In the genomic region with DNA sequence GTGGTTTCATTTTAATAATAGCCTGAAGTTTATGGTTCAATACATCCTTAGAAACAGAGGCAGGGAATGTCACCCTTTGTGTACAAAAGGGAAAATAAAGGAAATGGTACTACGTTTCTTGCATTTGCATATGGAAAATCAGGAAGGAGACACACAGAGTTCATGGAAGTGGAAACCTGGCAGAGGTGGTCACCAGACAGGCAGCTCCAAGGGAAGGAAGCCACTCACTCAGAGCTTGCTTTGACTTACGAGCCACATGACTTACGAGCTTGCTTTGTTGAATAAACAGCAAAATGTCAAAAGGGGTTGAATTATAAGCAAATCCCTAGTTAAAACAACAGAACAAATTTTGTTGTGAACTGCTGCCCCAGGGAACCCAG, we compare ENCODE assay signal across 20 cellular contexts.
DNase-seq lines count a peak whose midpoint lies in the region; ATAC-seq and TF ChIP-seq lines count a peak whose summit lies in the region.
"Had no signal": no experiment of that assay in that cellular context is flagged by ENCODE, and none has a peak within 500 bp of the region (broad histone marks: within the 10 kb centered on the region; RNA-seq: fewer than 3 reads in every experiment).

No MANE protein-coding gene starts in this region.

- H3K9ac ChIP-seq in neural cell (ENCODE audit: low read length) = peak overlapping the region; percentile 7

- TF ChIP-seq CTCF in neural cell (IDR thresholded peaks at IDR 0.05; ENCODE audit: poor library complexity, severe bottlenecking) = no peak

- no peak for TF ChIP-seq EP300 in neural cell (conservative IDR thresholded peaks at IDR 0.05; ENCODE audit: poor library complexity, severe bottlenecking)

- H3K4me2 ChIP-seq in neural cell (ENCODE audit: low read length) = no peak overlapping the region

- no peaks in the 10 kb centered on the region for H3K9me2 ChIP-seq in neural cell (ENCODE audit: insufficient read depth, low read length)

- no peak overlapping the region for H2AFZ ChIP-seq in neural cell (ENCODE audit: low read depth, low read length)

- no peaks in the 10 kb centered on the region for H3K36me3 Mint-ChIP-seq in stimulated activated naive CD8-positive, alpha-beta T cell treated with anti-CD3 and anti-CD28 coated beads, Interleukin-15, Interleukin-2, amounts not matched to agents 100 ng/mL and 50 ng/mL, for 24 hours (ENCODE audit: low read depth)
- H3K36me3 Mint-ChIP-seq: CD14-positive monocyte had no signal

- H3K4me3 Mint-ChIP-seq in stimulated activated naive CD8-positive, alpha-beta T cell treated with anti-CD3 and anti-CD28 coated beads, Interleukin-15, Interleukin-2, amounts not matched to agents 100 ng/mL and 50 ng/mL, for 24 hours = no peak overlapping the region
- no peak overlapping the region for H3K4me3 Mint-ChIP-seq in stimulated activated naive CD8-positive, alpha-beta T cell treated with anti-CD3 and anti-CD28 coated beads, Interleukin-15, amount 100 ng/mL, for 72 hours
- H3K4me3 Mint-ChIP-seq: CD14-positive monocyte had no signal

- H3K27ac ChIP-seq in neural cell (ENCODE audit: low read length) = peak overlapping the region; percentile 56
- H3K27ac ChIP-seq: esophagus muscularis mucosa, left lung, ovary, SK-N-MC had no signal

- peak overlapping the region; percentile 62 for H3K27ac Mint-ChIP-seq in stimulated activated naive CD8-positive, alpha-beta T cell treated with anti-CD3 and anti-CD28 coated beads, Interleukin-15, Interleukin-2, amounts not matched to agents 100 ng/mL and 50 ng/mL, for 24 hours
- no peak overlapping the region for H3K27ac Mint-ChIP-seq in stimulated activated naive CD8-positive, alpha-beta T cell treated with anti-CD3 and anti-CD28 coated beads, Interleukin-15, amount 100 ng/mL, for 72 hours
- H3K27ac Mint-ChIP-seq: CD14-positive monocyte had no signal

- H3K4me3 ChIP-seq in neural cell (ENCODE audit: low read length) = peak overlapping the region; percentile 16
- H3K4me3 ChIP-seq: left lung, ovary, SK-N-MC had no signal

- H3K9me3 ChIP-seq in neural cell (ENCODE audit: low read length) = no peaks in the 10 kb centered on the region
- H3K9me3 ChIP-seq: esophagus muscularis mucosa, left lung, ovary had no signal

- no peak for TF ChIP-seq RAD21 in neural cell (conservative IDR thresholded peaks at IDR 0.05)

- no peaks in the 10 kb centered on the region for H4K20me1 ChIP-seq in neural cell (ENCODE audit: insufficient read depth)

- no peaks in the 10 kb centered on the region for H3K36me3 ChIP-seq in neural cell (ENCODE audit: insufficient read depth, low read length)
- H3K36me3 ChIP-seq: esophagus muscularis mucosa, left lung, ovary had no signal

- H3K4me1 Mint-ChIP-seq in stimulated activated naive CD8-positive, alpha-beta T cell treated with anti-CD3 and anti-CD28 coated beads, Interleukin-15, Interleukin-2, amounts not matched to agents 100 ng/mL and 50 ng/mL, for 24 hours (ENCODE audit: low read depth) = peaks cover 40% of the 10 kb centered on the region
- peaks cover 18% of the 10 kb centered on the region for H3K4me1 Mint-ChIP-seq in stimulated activated naive CD8-positive, alpha-beta T cell treated with anti-CD3 and anti-CD28 coated beads, Interleukin-15, amount 100 ng/mL, for 72 hours

- no peak for ATAC-seq in stimulated activated naive CD8-positive, alpha-beta T cell treated with anti-CD3 and anti-CD28 coated beads, Interleukin-15, amount 100 ng/mL, for 72 hours
- ATAC-seq: HCT116 had no signal

- in situ Hi-C loops in G401 (cut with HindIII; ENCODE audit: low sequenced_read_pairs) = no loop called here

- DNase-seq in stimulated activated naive CD8-positive, alpha-beta T cell treated with anti-CD3 and anti-CD28 coated beads, Interleukin-15, amount 100 ng/mL, for 72 hours = no peak
- DNase-seq in dermis microvascular lymphatic vessel endothelial cell (ENCODE audit: low read depth in 2 of 2) (peak; percentile 50 to 72), G401 (ENCODE audit: low spot score) (no peak), hypothalamus (lab: John Stamatoyannopoulos, UW) (no peak), midbrain (lab: John Stamatoyannopoulos, UW) (no peak), NCI-H524 treated with DMSO at 0.1 percent for 48 hours (lab: John Stamatoyannopoulos, UW) (no peak)
- DNase-seq: ACHN; activated effector memory CD4-positive, alpha-beta T cell treated with Interleukin-2 at 50 U/mL for 16 hours; central memory CD4-positive, alpha-beta T cell; left lung; NCI-H1436 treated with DMSO at 0.1 percent for 48 hours; NCI-H2171; NK-92 treated with Interleukin-12 subunit alpha and Interleukin-12 subunit beta, amount 100 ng/mL, for 24 hours; ovary had no signal

- H3K27me3 ChIP-seq in neural cell (ENCODE audit: insufficient read depth, low read depth, low read length) = no peaks in the 10 kb centered on the region
- H3K27me3 ChIP-seq: ovary had no signal

- no peaks in the 10 kb centered on the region for H3F3A ChIP-seq in neural cell (ENCODE audit: insufficient read depth, low read length, poor library complexity, severe bottlenecking)

- peaks cover 9% of the 10 kb centered on the region for H3K9me3 Mint-ChIP-seq in stimulated activated naive CD8-positive, alpha-beta T cell treated with anti-CD3 and anti-CD28 coated beads, Interleukin-15, Interleukin-2, amounts not matched to agents 100 ng/mL and 50 ng/mL, for 24 hours
- peaks cover 0 to 7% of the 10 kb centered on the region in 2 donors for H3K9me3 Mint-ChIP-seq in stimulated activated naive CD8-positive, alpha-beta T cell treated with anti-CD3 and anti-CD28 coated beads, Interleukin-15, amount 100 ng/mL, for 72 hours

- no peaks in the 10 kb centered on the region for H3K79me2 ChIP-seq in neural cell (replicated peaks; ENCODE audit: insufficient read depth, low read length)

- peaks cover 29% of the 10 kb centered on the region for H3K27me3 Mint-ChIP-seq in stimulated activated naive CD8-positive, alpha-beta T cell treated with anti-CD3 and anti-CD28 coated beads, Interleukin-15, Interleukin-2, amounts not matched to agents 100 ng/mL and 50 ng/mL, for 24 hours
- peaks cover 35% of the 10 kb centered on the region for H3K27me3 Mint-ChIP-seq in stimulated activated naive CD8-positive, alpha-beta T cell treated with anti-CD3 and anti-CD28 coated beads, Interleukin-15, amount 100 ng/mL, for 72 hours

TF ChIP-seq in neural cell, 6 proteins besides CTCF, POLR2A, EP300 and RAD21:
- TF ChIP-seq TAF1 (IDR thresholded peaks at IDR 0.05; ENCODE audit: low read depth) (no peak), POLR2AphosphoS5 (IDR thresholded peaks at IDR 0.05) (no peak), EZH2 (IDR thresholded peaks at IDR 0.05; ENCODE audit: borderline replicate concordance, insufficient read depth, low read length, poor library complexity, severe bottlenecking) (no peak), SMC3 (conservative IDR thresholded peaks at IDR 0.05; ENCODE audit: poor library complexity) (no peak), MXI1 (conservative IDR thresholded peaks at IDR 0.05; ENCODE audit: poor library complexity, severe bottlenecking) (no peak)
- TF ChIP-seq, protein P1, sequence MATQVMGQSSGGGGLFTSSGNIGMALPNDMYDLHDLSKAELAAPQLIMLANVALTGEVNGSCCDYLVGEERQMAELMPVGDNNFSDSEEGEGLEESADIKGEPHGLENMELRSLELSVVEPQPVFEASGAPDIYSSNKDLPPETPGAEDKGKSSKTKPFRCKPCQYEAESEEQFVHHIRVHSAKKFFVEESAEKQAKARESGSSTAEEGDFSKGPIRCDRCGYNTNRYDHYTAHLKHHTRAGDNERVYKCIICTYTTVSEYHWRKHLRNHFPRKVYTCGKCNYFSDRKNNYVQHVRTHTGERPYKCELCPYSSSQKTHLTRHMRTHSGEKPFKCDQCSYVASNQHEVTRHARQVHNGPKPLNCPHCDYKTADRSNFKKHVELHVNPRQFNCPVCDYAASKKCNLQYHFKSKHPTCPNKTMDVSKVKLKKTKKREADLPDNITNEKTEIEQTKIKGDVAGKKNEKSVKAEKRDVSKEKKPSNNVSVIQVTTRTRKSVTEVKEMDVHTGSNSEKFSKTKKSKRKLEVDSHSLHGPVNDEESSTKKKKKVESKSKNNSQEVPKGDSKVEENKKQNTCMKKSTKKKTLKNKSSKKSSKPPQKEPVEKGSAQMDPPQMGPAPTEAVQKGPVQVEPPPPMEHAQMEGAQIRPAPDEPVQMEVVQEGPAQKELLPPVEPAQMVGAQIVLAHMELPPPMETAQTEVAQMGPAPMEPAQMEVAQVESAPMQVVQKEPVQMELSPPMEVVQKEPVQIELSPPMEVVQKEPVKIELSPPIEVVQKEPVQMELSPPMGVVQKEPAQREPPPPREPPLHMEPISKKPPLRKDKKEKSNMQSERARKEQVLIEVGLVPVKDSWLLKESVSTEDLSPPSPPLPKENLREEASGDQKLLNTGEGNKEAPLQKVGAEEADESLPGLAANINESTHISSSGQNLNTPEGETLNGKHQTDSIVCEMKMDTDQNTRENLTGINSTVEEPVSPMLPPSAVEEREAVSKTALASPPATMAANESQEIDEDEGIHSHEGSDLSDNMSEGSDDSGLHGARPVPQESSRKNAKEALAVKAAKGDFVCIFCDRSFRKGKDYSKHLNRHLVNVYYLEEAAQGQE (IDR thresholded peaks at IDR 0.05; ENCODE audit: borderline replicate concordance) = no peak
TF ChIP-seq in neural cell: peak in this region for 0.

Comparison
In these comparisons a context has a peak if more than half of its experiments do, and no peak if none do; other contexts are left out.
1. DNase-seq: peak in dermis microvascular lymphatic vessel endothelial cell (2 of 2); none in stimulated activated naive CD8-positive, alpha-beta T cell treated with anti-CD3 and anti-CD28 coated beads, Interleukin-15, amount 100 ng/mL, for 72 hours (0 of 2), G401 (single experiment), hypothalamus (0 of 51), midbrain (single experiment) and NCI-H524 treated with DMSO at 0.1 percent for 48 hours (single experiment).